9 cellular contexts compared by ENCODE assay signal in genomic region chr3:188792788-188793187, GRCh38.
A peak's percentile ranks its signal among the peaks of the same experiment; 100 is the strongest.
DNase-seq lines count a peak whose midpoint lies in the region; ATAC-seq, FAIRE-seq and TF ChIP-seq lines count a peak whose summit lies in the region.
"Had no signal": no experiment of that assay in that cellular context is flagged by ENCODE, and none has a peak within 500 bp of the region (broad histone marks: within the 10 kb centered on the region; RNA-seq: fewer than 3 reads in every experiment).

No MANE protein-coding gene starts in this region.

- H3K56ac ChIP-seq in H1 (replicated peaks; ENCODE audit: insufficient read length, low read depth, low read length): no peak overlapping the region
- H3K56ac ChIP-seq in mesendoderm (ENCODE audit: low read length): no peak overlapping the region

- H3K9me3 ChIP-seq in Karpas-422 (ENCODE audit: low read length) (no peaks in the 10 kb centered on the region), H1 (ENCODE audit: insufficient read depth in 2 of 2, low read depth in 1 of 2, low read length in 1 of 2) (no peaks in the 10 kb centered on the region), mesenchymal stem cell (ENCODE audit: control insufficient read depth, low read length) (no peaks in the 10 kb centered on the region)

- no peaks in the 10 kb centered on the region for H3K9me2 ChIP-seq in Karpas-422 (replicated peaks; ENCODE audit: insufficient read depth, low read length)

- H2AK5ac ChIP-seq in H1 (ENCODE audit: low read depth, low read length): no peak overlapping the region
- H2AK5ac ChIP-seq in mesendoderm (ENCODE audit: low read length): no peak overlapping the region
- no peak overlapping the region for H2AK5ac ChIP-seq in mesenchymal stem cell (ENCODE audit: low read length, severe bottlenecking)

- H3K27me3 ChIP-seq in Karpas-422 (ENCODE audit: low read length) (no peaks in the 10 kb centered on the region), H1 (replicated peaks in 1 of 4; ENCODE audit: control insufficient read depth in 3 of 4, extremely low read depth in 1 of 4, insufficient read depth in 3 of 4, low read length in 3 of 4) (no peaks in the 10 kb centered on the region), mesendoderm (ENCODE audit: insufficient read depth, low read length, poor library complexity) (no peaks in the 10 kb centered on the region), mesenchymal stem cell (ENCODE audit: control insufficient read depth in 1 of 2, insufficient read depth in 1 of 2, low read length in 2 of 2) (no peaks in the 10 kb centered on the region)

- H3K79me1 ChIP-seq in H1 (ENCODE audit: low read depth, low read length) (no peaks in the 10 kb centered on the region), mesendoderm (ENCODE audit: low read length) (no peaks in the 10 kb centered on the region), mesenchymal stem cell (replicated peaks; ENCODE audit: low read length, poor library complexity, severe bottlenecking) (peaks cover 25% of the 10 kb centered on the region)

- peak; percentile 48 for DNase-seq in AG10803 (ENCODE audit: low read depth)
- DNase-seq in Karpas-422: peak; percentile 67
- peak in 1 of 2 experiments; percentile 53 for DNase-seq in H1 (ENCODE audit: low read depth in 1 of 2, low spot score in 2 of 2)
- peak; percentile 45 for DNase-seq in mesendoderm
- DNase-seq in NCI-H146 treated with DMSO at 0.1 percent for 48 hours (lab: John Stamatoyannopoulos, UW; ENCODE audit: unreplicated experiment): no peak
- no peak for DNase-seq in stimulated activated CD4-positive, alpha-beta T cell treated with anti-CD3 and anti-CD28 coated beads, Interleukin-4, amount 100 ng/mL, for 24 hours
- no peak for DNase-seq in mesenchymal stem cell
- DNase-seq: NCI-H226 had no signal

- H3K36me3 ChIP-seq in Karpas-422 (ENCODE audit: insufficient read depth, low read length): no peaks in the 10 kb centered on the region
- no peaks in the 10 kb centered on the region for H3K36me3 ChIP-seq in H1 (ENCODE audit: control insufficient read depth in 2 of 4, insufficient read depth in 4 of 4, low read length in 3 of 4)
- no peaks in the 10 kb centered on the region for H3K36me3 ChIP-seq in mesendoderm (ENCODE audit: control insufficient read depth, insufficient read depth, low read length)
- peaks cover 0 to 6% of the 10 kb centered on the region in 2 experiments for H3K36me3 ChIP-seq in mesenchymal stem cell (ENCODE audit: control insufficient read depth in 1 of 2, insufficient read depth in 2 of 2, low read depth in 1 of 2, low read length in 2 of 2)

- peak overlapping the region; percentile 43 for H3K27ac ChIP-seq in Karpas-422 (ENCODE audit: low read length)
- H3K27ac ChIP-seq in H1 (ENCODE audit: low read depth, low read length): no peak overlapping the region
- no peak overlapping the region for H3K27ac ChIP-seq in mesendoderm (ENCODE audit: low read depth, low read length)
- no peak overlapping the region for H3K27ac ChIP-seq in mesenchymal stem cell (ENCODE audit: low read length, poor library complexity, severe bottlenecking)

- H4K20me1 ChIP-seq in Karpas-422 (ENCODE audit: insufficient read depth, low read depth, low read length): no peaks in the 10 kb centered on the region
- H4K20me1 ChIP-seq in H1 (replicated peaks in 1 of 2; ENCODE audit: control insufficient read depth in 1 of 2, insufficient read depth in 2 of 2, low read length in 2 of 2): no peaks in the 10 kb centered on the region

- H2BK120ac ChIP-seq in H1 (replicated peaks; ENCODE audit: low read depth, low read length) (no peak overlapping the region), mesendoderm (ENCODE audit: low read depth, low read length) (no peak overlapping the region), mesenchymal stem cell (ENCODE audit: low read depth, low read length) (no peak overlapping the region)

- H4K91ac ChIP-seq in H1 (replicated peaks; ENCODE audit: insufficient read length, low read length) (no peak overlapping the region), mesenchymal stem cell (ENCODE audit: low read length) (no peak overlapping the region)

- POLR2A ChIA-PET in H1 (lab: Charles Lee; ENCODE audit: partially characterized antibody): no interaction called here

- 86% methylated on average over 6 of the region's 6 CpGs; no CpG with 5 or more reads in 1 of the 2 experiments for WGBS in H1 (ENCODE audit: extremely low coverage in 1 of 2, insufficient coverage in 1 of 2, insufficient read length in 1 of 2, insufficient replicate concordance in 2 of 2, low coverage in 1 of 2, low lambda C conversion rate in 2 of 2, missing lambda C conversion rate in 1 of 2), 2 experiments
- no CpG with 5 or more reads among the region's 6 CpGs for WGBS in mesendoderm (ENCODE audit: extremely low coverage, insufficient coverage, low lambda C conversion rate)
- WGBS in mesenchymal stem cell: 81% methylated on average over 5 of the region's 6 CpGs

- no peak for TF ChIP-seq POLR2A in H1 (IDR thresholded peaks at IDR 0.05; ENCODE audit: control extremely low read depth in 1 of 2, low read depth in 2 of 2, low read length in 2 of 2)

- H3K4me1 ChIP-seq in Karpas-422 (ENCODE audit: low read length) (peaks cover 61% of the 10 kb centered on the region), H1 (replicated peaks in 1 of 4; ENCODE audit: control insufficient read depth in 3 of 4, insufficient read depth in 4 of 4, low read length in 3 of 4) (peaks cover 0 to 3% (median 1%) of the 10 kb centered on the region in 4 experiments; a peak in 2 of 7 replicates), mesendoderm (ENCODE audit: control insufficient read depth, low read depth, low read length) (peaks cover 8% of the 10 kb centered on the region), mesenchymal stem cell (ENCODE audit: control insufficient read depth, insufficient read depth, low read depth, low read length) (no peaks in the 10 kb centered on the region)

- no peak for ATAC-seq in GM21423 (IDR thresholded peaks at IDR 0.05; ENCODE audit: unreplicated experiment)

- H3K18ac ChIP-seq in H1 (ENCODE audit: extremely low read depth, low read length): no peak overlapping the region
- no peak overlapping the region for H3K18ac ChIP-seq in mesendoderm (ENCODE audit: low read length)
- no peak overlapping the region for H3K18ac ChIP-seq in mesenchymal stem cell (ENCODE audit: low read depth in 1 of 2, low read length in 2 of 2)

- no peak overlapping the region for H2BK5ac ChIP-seq in H1 (ENCODE audit: low read depth, low read length)
- no peak overlapping the region for H2BK5ac ChIP-seq in mesendoderm (ENCODE audit: low read length)
- no peak overlapping the region for H2BK5ac ChIP-seq in mesenchymal stem cell (ENCODE audit: low read depth, low read length, poor library complexity, severe bottlenecking)

- no peak overlapping the region for H2BK15ac ChIP-seq in H1 (ENCODE audit: low read length)
- no peak overlapping the region for H2BK15ac ChIP-seq in mesendoderm (replicated peaks; ENCODE audit: low read depth)
- no peak overlapping the region for H2BK15ac ChIP-seq in mesenchymal stem cell (ENCODE audit: low read depth, poor library complexity, severe bottlenecking)

- no peak overlapping the region for H4K5ac ChIP-seq in H1 (ENCODE audit: insufficient read length, low read depth, low read length)
- no peak overlapping the region for H4K5ac ChIP-seq in mesendoderm (ENCODE audit: low read length)

- H3K79me2 ChIP-seq in Karpas-422 (ENCODE audit: low read length) (no peaks in the 10 kb centered on the region), H1 (ENCODE audit: control insufficient read depth in 1 of 2, insufficient read depth in 2 of 2, low read length in 2 of 2) (no peaks in the 10 kb centered on the region), mesendoderm (ENCODE audit: control insufficient read depth, insufficient read depth, low read length) (no peaks in the 10 kb centered on the region)

- no peak overlapping the region for H3K23ac ChIP-seq in H1 (ENCODE audit: insufficient read length)
- no peak overlapping the region for H3K23ac ChIP-seq in mesendoderm (ENCODE audit: low read length)
- H3K23ac ChIP-seq in mesenchymal stem cell (ENCODE audit: low read length in 2 of 2): no peak overlapping the region

- no peak overlapping the region for H2BK20ac ChIP-seq in H1 (ENCODE audit: low read length)

- no peak for TF ChIP-seq EP300 in H1 (IDR thresholded peaks at IDR 0.05; ENCODE audit: borderline replicate concordance in 1 of 2, low read depth in 2 of 2, low read length in 2 of 2)

- TF ChIP-seq RAD21 in H1 (IDR thresholded peaks at IDR 0.05 in 1 of 2, conservative IDR thresholded peaks at IDR 0.05 in 1 of 2; ENCODE audit: low read depth in 2 of 2, low read length in 2 of 2): peak; percentile 55 to 66

- peak overlapping the region; percentile 25 for H3K4me2 ChIP-seq in Karpas-422 (ENCODE audit: low read depth, low read length, poor library complexity, severe bottlenecking)
- no peak overlapping the region for H3K4me2 ChIP-seq in H1 (ENCODE audit: insufficient read depth in 1 of 2, low read depth in 2 of 2, low read length in 2 of 2)
- H3K4me2 ChIP-seq in mesendoderm (ENCODE audit: low read length): no peak overlapping the region
- H3K4me2 ChIP-seq in mesenchymal stem cell (ENCODE audit: low read length, poor library complexity, severe bottlenecking): no peak overlapping the region

- no peak overlapping the region for H2BK12ac ChIP-seq in H1 (ENCODE audit: low read depth, low read length)
- H2BK12ac ChIP-seq in mesenchymal stem cell (ENCODE audit: low read length in 2 of 2): no peak overlapping the region

- 0 out of 2 replicates have a peak overlapping the region, but pooled peaks have one; percentile 8 for H2AFZ ChIP-seq in Karpas-422 (ENCODE audit: low read length)
- H2AFZ ChIP-seq in H1 (ENCODE audit: low read length): no peak overlapping the region
- no peak overlapping the region for H2AFZ ChIP-seq in mesenchymal stem cell (ENCODE audit: low read depth, low read length)

- H3K4me3 ChIP-seq in AG10803 (ENCODE audit: low read length) (peak overlapping the region; percentile 18), Karpas-422 (ENCODE audit: low read length) (no peak overlapping the region), H1 (ENCODE audit: extremely low read depth in 1 of 4, insufficient read depth in 2 of 4, low read depth in 3 of 4, low read length in 4 of 4) (no peak overlapping the region), mesendoderm (ENCODE audit: low read length) (no peak overlapping the region), mesenchymal stem cell (ENCODE audit: insufficient read depth in 1 of 2, low read depth in 1 of 2, low read length in 2 of 2) (no peak overlapping the region)

- H3K14ac ChIP-seq in H1 (ENCODE audit: insufficient read length) (no peak overlapping the region), mesenchymal stem cell (ENCODE audit: low read length in 2 of 2) (no peak overlapping the region)

- peak; percentile 56 for TF ChIP-seq CTCF in AG10803 (conservative IDR thresholded peaks at IDR 0.05; ENCODE audit: low read length)
- peak; percentile 45 to 71 (median 51) for TF ChIP-seq CTCF in H1 (IDR thresholded peaks at IDR 0.05; ENCODE audit: control extremely low read depth in 1 of 3, insufficient read depth in 1 of 3, low read depth in 1 of 3, low read length in 3 of 3)

- H3K23me2 ChIP-seq in H1 (ENCODE audit: low read depth, low read length): no peaks in the 10 kb centered on the region

- CTCF ChIA-PET in H1 (lab: Charles Lee; ENCODE audit: partially characterized antibody): interaction anchor here (0.5 to 7.5 kb wide), 11 partner anchors 9 to 1492 kb away, joined by 3 to 36 read pairs (median 4); no protein-coding TSS in a partner anchor

- FAIRE-seq in H1 (lab: Jason Lieb, UNC): no peak

- no peak overlapping the region for H3K4ac ChIP-seq in H1 (replicated peaks; ENCODE audit: insufficient read length, low read depth, low read length)
- H3K4ac ChIP-seq in mesendoderm (ENCODE audit: low read depth, low read length): no peak overlapping the region
- no peak overlapping the region for H3K4ac ChIP-seq in mesenchymal stem cell (ENCODE audit: low read depth in 1 of 2, low read length in 2 of 2)

- H3K9ac ChIP-seq in Karpas-422 (ENCODE audit: low read length) (peak overlapping the region; percentile 11; the same call in 1 of the 2 replicates), H1 (replicated peaks in 1 of 4; ENCODE audit: extremely low read depth in 1 of 4, low read depth in 3 of 4, low read length in 3 of 4) (no peak overlapping the region), mesendoderm (ENCODE audit: low read length) (no peak overlapping the region), mesenchymal stem cell (ENCODE audit: low read length) (no peak overlapping the region)

- no peak overlapping the region for H4K8ac ChIP-seq in H1 (ENCODE audit: extremely low read depth, insufficient read depth, low read length)
- H4K8ac ChIP-seq in mesendoderm (ENCODE audit: low read depth, low read length): no peak overlapping the region
- H4K8ac ChIP-seq in mesenchymal stem cell (ENCODE audit: low read length): no peak overlapping the region

Comparison
In these comparisons a context has a peak if more than half of its experiments do, and no peak if none do; other contexts are left out.
1. DNase-seq: peak in AG10803 (single experiment), Karpas-422 (single experiment) and mesendoderm (single experiment); none in NCI-H146 treated with DMSO at 0.1 percent for 48 hours (single experiment), stimulated activated CD4-positive, alpha-beta T cell treated with anti-CD3 and anti-CD28 coated beads, Interleukin-4, amount 100 ng/mL, for 24 hours (single experiment) and mesenchymal stem cell (single experiment).